Comparison of ENCODE assay signal across 12 cellular contexts in the genomic region with DNA sequence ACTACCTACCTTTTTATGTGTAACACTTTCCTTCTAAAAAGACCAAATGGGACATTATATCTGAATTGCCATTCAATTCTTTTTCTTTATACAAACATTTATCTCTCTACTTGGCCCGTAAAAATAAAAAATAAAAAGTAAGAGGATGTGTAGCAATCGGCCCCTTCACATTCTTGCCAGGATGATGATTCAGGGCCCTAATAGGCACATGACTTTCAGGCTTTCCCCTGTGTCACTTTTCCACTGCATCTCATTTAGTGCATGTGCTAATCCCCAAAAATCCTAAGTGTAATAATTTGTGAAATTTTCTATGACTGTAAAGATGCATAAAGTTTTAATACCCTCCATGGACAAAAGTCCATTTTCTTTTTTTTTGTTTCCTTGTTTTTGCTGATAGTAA. TPM values are rescaled to one million over a fixed set of nuclear protein-coding genes. Genes with fewer than 3 reads are reported as not detected.
DNase-seq lines count a peak whose midpoint lies in the region; ATAC-seq and TF ChIP-seq lines count a peak whose summit lies in the region.
"Had no signal": no experiment of that assay in that cellular context is flagged by ENCODE, and none has a peak within 500 bp of the region (broad histone marks: within the 10 kb centered on the region; RNA-seq: fewer than 3 reads in every experiment).

No MANE protein-coding gene starts in this region.

- TF ChIP-seq CTCF in retinal pigment epithelial cell (conservative IDR thresholded peaks at IDR 0.05; ENCODE audit: low read depth, low read length): no peak

- H3K4me3 ChIP-seq in retinal pigment epithelial cell (ENCODE audit: low read length): no peak overlapping the region
- H3K4me3 ChIP-seq: thoracic aorta had no signal

- DNase-seq in Daoy (ENCODE audit: low read depth) (peak; percentile 55), NOMO-1 treated with DMSO at 0.1 percent for 48 hours (lab: John Stamatoyannopoulos, UW; ENCODE audit: unreplicated experiment) (peak; percentile 37), epithelial cell of prostate (ENCODE audit: low read depth, low spot score) (no peak), retinal pigment epithelial cell (ENCODE audit: low read depth) (peak; percentile 36), kidney glomerular epithelial cell (lab: John Stamatoyannopoulos, UW) (no peak)
- DNase-seq in stimulated activated CD4-positive, alpha-beta T cell treated with anti-CD3 and anti-CD28 coated beads, Interleukin-4, amount 100 ng/mL, for 4 hours: no peak
- DNase-seq: activated CD8-positive, alpha-beta memory T cell treated with anti-CD3 and anti-CD28 coated beads, Interleukin-2, amount 50 U/mL, for 4 hours; islet precursor cell; nucleus accumbens had no signal

- H3K27ac ChIP-seq in epithelial cell of prostate: peak overlapping the region; percentile 86
- H3K27ac ChIP-seq: thoracic aorta had no signal

- ATAC-seq in HG03521 (IDR thresholded peaks at IDR 0.05; ENCODE audit: unreplicated experiment) (no peak), GM18909 (IDR thresholded peaks at IDR 0.05; ENCODE audit: poor library complexity, unreplicated experiment) (no peak)

RNA-seq across cellular contexts. Expression of a gene that starts 23.0 kb away (rescaled TPM):
- total RNA-seq in Daoy (2014; rRNA removed; shearing (Covaris generic)): 26.9 and 37.0 TPM in 2 replicates

Comparison
In these comparisons a context has a peak if more than half of its experiments do, and no peak if none do; other contexts are left out.
1. DNase-seq: peak in Daoy (single experiment), NOMO-1 treated with DMSO at 0.1 percent for 48 hours (single experiment) and retinal pigment epithelial cell (single experiment); none in epithelial cell of prostate (single experiment), stimulated activated CD4-positive, alpha-beta T cell treated with anti-CD3 and anti-CD28 coated beads, Interleukin-4, amount 100 ng/mL, for 4 hours (0 of 2) and kidney glomerular epithelial cell (single experiment).